8 cellular contexts compared by ENCODE assay signal in genomic region chrX:155880586-155881157, GRCh38. TPM values are rescaled to one million over a fixed set of nuclear protein-coding genes. Genes with fewer than 3 reads are reported as not detected.
DNase-seq lines count a peak whose midpoint lies in the region; ATAC-seq and TF ChIP-seq lines count a peak whose summit lies in the region.

No MANE protein-coding gene starts in this region.

- H3K4me3 ChIP-seq in A673 (ENCODE audit: low read depth, low read length, poor library complexity, severe bottlenecking) (peak overlapping the region; percentile 66), SK-N-SH (ENCODE audit: low read depth in 2 of 2, low read length in 1 of 2) (peak overlapping the region; percentile 67 to 78), fibroblast of lung (replicated peaks in 1 of 4; ENCODE audit: control extremely low read depth in 1 of 4, insufficient read depth in 1 of 4, low read depth in 3 of 4, low read length in 4 of 4) (peak overlapping the region; percentile 74 to 92 (median 82))

- H3K9me3 ChIP-seq in A673 (ENCODE audit: low read depth, low read length, poor library complexity, severe bottlenecking): no peaks in the 10 kb centered on the region
- no peaks in the 10 kb centered on the region for H3K9me3 ChIP-seq in SK-N-SH
- H3K9me3 ChIP-seq in fibroblast of lung (ENCODE audit: control insufficient read depth, insufficient read depth, low read depth, low read length): no peaks in the 10 kb centered on the region

- peak overlapping the region; percentile 64 for H3K27ac ChIP-seq in A673 (ENCODE audit: low read depth, low read length, poor library complexity, severe bottlenecking)
- peak overlapping the region; percentile 3 to 61; a peak in 3 of 4 replicates for H3K27ac ChIP-seq in SK-N-SH (ENCODE audit: low read depth in 2 of 2, low read length in 1 of 2)
- peak overlapping the region; percentile 86 for H3K27ac ChIP-seq in fibroblast of lung (ENCODE audit: insufficient read depth, low read length)

- H3K4me1 ChIP-seq in A673 (ENCODE audit: insufficient read depth, low read length, poor library complexity, severe bottlenecking): no peaks in the 10 kb centered on the region
- peaks cover 3 to 6% of the 10 kb centered on the region in 2 experiments; a peak in 2 of 4 replicates for H3K4me1 ChIP-seq in SK-N-SH (ENCODE audit: control insufficient read depth in 1 of 2, insufficient read depth in 2 of 2, low read depth in 1 of 2, low read length in 1 of 2)
- H3K4me1 ChIP-seq in fibroblast of lung (ENCODE audit: control insufficient read depth, extremely low read depth, insufficient read depth, low read length): no peaks in the 10 kb centered on the region

- no peak for TF ChIP-seq EP300 in SK-N-SH (IDR thresholded peaks at IDR 0.05; ENCODE audit: borderline replicate concordance in 1 of 2, low read depth in 1 of 2, low read length in 1 of 2)

- BruUV-seq in A673 (replicated peaks; lab: Mats Ljungman, UMichigan): no TSS peak

- H4K20me1 ChIP-seq in SK-N-SH (ENCODE audit: insufficient read depth) (peaks cover 10% of the 10 kb centered on the region), fibroblast of lung (ENCODE audit: control insufficient read depth, extremely low read depth, insufficient read depth, low read length) (no peaks in the 10 kb centered on the region)

- intact Hi-C loops in A673 (cut with micrococcal nuclease; ENCODE audit: unreplicated experiment): no loop called here

- TF ChIP-seq CTCF in A673 (conservative IDR thresholded peaks at IDR 0.05; ENCODE audit: low read depth, low read length) (no peak), SK-N-SH (IDR thresholded peaks at IDR 0.05) (no peak), fibroblast of lung (conservative IDR thresholded peaks at IDR 0.05 in 1 of 2, IDR thresholded peaks at IDR 0.05 in 1 of 2; ENCODE audit: low read depth in 1 of 2, low read length in 2 of 2) (no peak)

- no peak for TF ChIP-seq RAD21 in SK-N-SH (IDR thresholded peaks at IDR 0.05; ENCODE audit: low read length)

- H2AFZ ChIP-seq in SK-N-SH (ENCODE audit: low read depth) (peak overlapping the region; percentile 94), fibroblast of lung (ENCODE audit: low read length) (peak overlapping the region; percentile 93)

- DNase-seq in A673 (ENCODE audit: low spot score) (no peak), SK-N-SH (peak; percentile 23), fibroblast of lung (ENCODE audit: low read depth in 2 of 2) (peak; percentile 5 to 15), pons (ENCODE audit: low spot score) (peak; percentile 28), medulla oblongata (ENCODE audit: extremely low spot score) (no peak), NCI-H187 (lab: John Stamatoyannopoulos, UW) (no peak)

- WGBS in SK-N-SH (ENCODE audit: low lambda C conversion rate): 4% methylated on average over 13 of the region's 13 CpGs

- H3K9ac ChIP-seq in SK-N-SH (peak overlapping the region; percentile 71; the same call in 1 of the 2 replicates), fibroblast of lung (ENCODE audit: insufficient read depth, low read length) (no peak overlapping the region)

- peaks cover 45% of the 10 kb centered on the region for H3K79me2 ChIP-seq in SK-N-SH (ENCODE audit: insufficient read depth)
- peaks cover 20% of the 10 kb centered on the region for H3K79me2 ChIP-seq in fibroblast of lung (ENCODE audit: control insufficient read depth, insufficient read depth, low read length)

- H3K4me2 ChIP-seq in SK-N-SH: peak overlapping the region; percentile 72
- peak overlapping the region; percentile 40 for H3K4me2 ChIP-seq in fibroblast of lung (ENCODE audit: extremely low read depth, insufficient read depth, low read length)

- CTCF ChIA-PET in A673 (lab: Charles Lee) (no interaction called here), SK-N-SH (lab: Yijun Ruan, JAX) (no interaction called here)

- no peaks in the 10 kb centered on the region for H3F3A ChIP-seq in SK-N-SH (replicated peaks; ENCODE audit: insufficient read depth)

- H3K9me2 ChIP-seq in SK-N-SH: no peaks in the 10 kb centered on the region

- ATAC-seq in GM19452 (IDR thresholded peaks at IDR 0.05; ENCODE audit: unreplicated experiment): peak; percentile 32
- no peak for ATAC-seq in HG03460 (IDR thresholded peaks at IDR 0.05; ENCODE audit: unreplicated experiment)

- no peaks in the 10 kb centered on the region for H3K36me3 ChIP-seq in A673 (ENCODE audit: insufficient read depth, low read length, poor library complexity, severe bottlenecking)
- peaks cover 0 to 9% of the 10 kb centered on the region in 2 experiments for H3K36me3 ChIP-seq in SK-N-SH (replicated peaks in 1 of 2; ENCODE audit: control insufficient read depth in 1 of 2, insufficient read depth in 2 of 2, low read length in 1 of 2)
- no peaks in the 10 kb centered on the region for H3K36me3 ChIP-seq in fibroblast of lung (ENCODE audit: control insufficient read depth, insufficient read depth, low read length)

- POLR2A ChIA-PET in A673 (lab: Charles Lee; ENCODE audit: low non-redundant PET): no interaction called here
- POLR2A ChIA-PET in SK-N-SH (lab: Yijun Ruan, JAX): no interaction called here

- H3K27me3 ChIP-seq in A673 (replicated peaks; ENCODE audit: insufficient read depth, low read depth, low read length, poor library complexity) (no peaks in the 10 kb centered on the region), SK-N-SH (ENCODE audit: insufficient read depth) (0 out of 2 replicates have a peak, but pooled peaks cover 6% of the 10 kb centered on the region), fibroblast of lung (ENCODE audit: control insufficient read depth, insufficient read depth, low read length) (no peaks in the 10 kb centered on the region)

TF ChIP-seq in SK-N-SH, 30 proteins besides CTCF, POLR2A, EP300 and RAD21:
- TF ChIP-seq MEF2A (IDR thresholded peaks at IDR 0.05; ENCODE audit: borderline replicate concordance, low read depth) (no peak), FOXJ3 (CRISPR knock-in tag; IDR thresholded peaks at IDR 0.05) (0 out of 2 replicates have a peak, but pooled peaks have one; percentile 41)
TF ChIP-seq in SK-N-SH: peak in this region for 1.

RNA-seq across cellular contexts. Expression of gene VAMP7, which starts 0.5 kb away (rescaled TPM):
- 25.1 and 26.2 TPM in 2 replicates for total RNA-seq in A673 (2021)
- 23.9 and 31.6 TPM in 2 replicates for polyA plus RNA-seq in SK-N-SH (2012; rRNA removed)
- polyA plus RNA-seq in SK-N-SH (2012; cell fraction: cytosol; rRNA removed): 45.7 and 54.1 TPM in 2 replicates
- polyA plus RNA-seq in SK-N-SH (2012; cell fraction: nucleus; rRNA removed): 4.6 and 13.1 TPM in 2 replicates
- total RNA-seq in fibroblast of lung: 31.8 and 40.1 TPM in 2 replicates
- polyA plus RNA-seq in fibroblast of lung: 52.3 and 68.4 TPM in 2 replicates
- 38.2 and 42.7 TPM in 2 replicates for polyA plus RNA-seq in fibroblast of lung (2012)
- 5.1 and 7.3 TPM in 2 replicates for polyA minus RNA-seq in fibroblast of lung (ENCODE audit: low replicate concordance)

Comparison
In these comparisons a context has a peak if more than half of its experiments do, and no peak if none do; other contexts are left out.
1. DNase-seq: peak in SK-N-SH (single experiment), fibroblast of lung (2 of 2) and pons (single experiment); none in A673 (single experiment), medulla oblongata (single experiment) and NCI-H187 (0 of 2).
2. H3K27ac ChIP-seq: peak in every context shown above with its lines; median percentile 86 in fibroblast of lung; 64 in A673; 32 in SK-N-SH.
3. Peak in every context shown above with its lines, with median percentiles within 50 percentile points of each other: H3K4me3 ChIP-seq.